11 cellular contexts compared by ENCODE assay signal in genomic region chr16:31129568-31130335, GRCh38. TPM values are rescaled to one million over a fixed set of nuclear protein-coding genes. Genes with fewer than 3 reads are reported as not detected.
A peak's percentile ranks its signal among the peaks of the same experiment; 100 is the strongest.
DNase-seq lines count a peak whose midpoint lies in the region; ATAC-seq, FAIRE-seq and TF ChIP-seq lines count a peak whose summit lies in the region.
"Had no signal": no experiment of that assay in that cellular context is flagged by ENCODE, and none has a peak within 500 bp of the region (broad histone marks: within the 10 kb centered on the region; RNA-seq: fewer than 3 reads in every experiment).

No MANE protein-coding gene starts in this region.

- no peak for TF ChIP-seq EP300 in H1 (IDR thresholded peaks at IDR 0.05; ENCODE audit: borderline replicate concordance in 1 of 2, low read depth in 2 of 2, low read length in 2 of 2)

- no peak overlapping the region for H3K18ac ChIP-seq in H1 (ENCODE audit: extremely low read depth, low read length)

- H3K27ac ChIP-seq in PC-3 (ENCODE audit: low read length), result peak overlapping the region; percentile 72
- peak overlapping the region; percentile 70; the same call in 1 of the 2 replicates for H3K27ac ChIP-seq in H1 (ENCODE audit: low read depth, low read length)
- peak overlapping the region; percentile 92 to 98 for H3K27ac ChIP-seq in mucosa of rectum (ENCODE audit: low read depth in 2 of 2, low read length in 2 of 2)
- peak overlapping the region; percentile 57 to 89 for H3K27ac ChIP-seq in testis
- H3K27ac ChIP-seq: SJSA1 had no signal

- TF ChIP-seq POLR2A in H1 (IDR thresholded peaks at IDR 0.05; ENCODE audit: control extremely low read depth in 1 of 2, low read depth in 2 of 2, low read length in 2 of 2) (no peak), testis (IDR thresholded peaks at IDR 0.05) (no peak), GM12892 (IDR thresholded peaks at IDR 0.05; ENCODE audit: low read depth, low read length) (no peak), GM18505 (IDR thresholded peaks at IDR 0.05; ENCODE audit: borderline replicate concordance, extremely low read depth, insufficient read depth, insufficient read length) (no peak)

- no peaks in the 10 kb centered on the region for H4K20me1 ChIP-seq in PC-3 (ENCODE audit: low read length)
- H4K20me1 ChIP-seq in H1 (replicated peaks in 1 of 2; ENCODE audit: control insufficient read depth in 1 of 2, insufficient read depth in 2 of 2, low read length in 2 of 2), result peaks cover 4 to 6% of the 10 kb centered on the region in 2 experiments

- no peak overlapping the region for H2BK120ac ChIP-seq in H1 (replicated peaks; ENCODE audit: low read depth, low read length)

- no peak overlapping the region for H3K14ac ChIP-seq in H1 (ENCODE audit: insufficient read length)

- BruUV-seq in PC-3 (replicated peaks; lab: Mats Ljungman, UMichigan), result no TSS peak

- no peaks in the 10 kb centered on the region; the same call in 1 of the 2 replicates for H3K36me3 ChIP-seq in PC-3 (ENCODE audit: low read depth, low read length)
- H3K36me3 ChIP-seq in H1 (ENCODE audit: control insufficient read depth in 2 of 4, insufficient read depth in 4 of 4, low read length in 3 of 4), result peaks cover 14 to 27% (median 19%) of the 10 kb centered on the region in 4 experiments
- peaks cover 17 to 34% of the 10 kb centered on the region in 2 donors for H3K36me3 ChIP-seq in mucosa of rectum (ENCODE audit: control insufficient read depth in 2 of 2, insufficient read depth in 2 of 2, low read length in 2 of 2)
- peaks cover 5% of the 10 kb centered on the region for H3K36me3 ChIP-seq in testis (ENCODE audit: low read depth, missing control alignments)

- no peak overlapping the region for H3K9ac ChIP-seq in PC-3 (ENCODE audit: low read length)
- H3K9ac ChIP-seq in H1 (replicated peaks in 1 of 4; ENCODE audit: extremely low read depth in 1 of 4, low read depth in 3 of 4, low read length in 3 of 4), result no peak overlapping the region
- peak overlapping the region; percentile 68 to 76 for H3K9ac ChIP-seq in mucosa of rectum (ENCODE audit: low read depth in 1 of 2, low read length in 2 of 2)

- FAIRE-seq in H1 (lab: Jason Lieb, UNC) (no peak), GM12892 (lab: Jason Lieb, UNC) (no peak)

- TF ChIP-seq RAD21 in H1 (IDR thresholded peaks at IDR 0.05 in 1 of 2, conservative IDR thresholded peaks at IDR 0.05 in 1 of 2; ENCODE audit: low read depth in 2 of 2, low read length in 2 of 2), result no peak

- H3K4me1 ChIP-seq in PC-3 (ENCODE audit: insufficient read depth, low read length) (peaks cover 31% of the 10 kb centered on the region), H1 (replicated peaks in 1 of 4; ENCODE audit: control insufficient read depth in 3 of 4, insufficient read depth in 4 of 4, low read length in 3 of 4) (peaks cover 0 to 33% (median 27%) of the 10 kb centered on the region in 4 experiments; a peak in 6 of 7 replicates), mucosa of rectum (ENCODE audit: control insufficient read depth in 2 of 2, insufficient read depth in 2 of 2, low read length in 2 of 2) (peaks cover 65 to 75% of the 10 kb centered on the region in 2 donors), testis (peaks cover 30% of the 10 kb centered on the region)
- H3K4me1 ChIP-seq: SJSA1 had no signal

- H2BK12ac ChIP-seq in H1 (ENCODE audit: low read depth, low read length), result no peak overlapping the region

- no peak overlapping the region for H2BK20ac ChIP-seq in H1 (ENCODE audit: low read length)

- H3K27me3 ChIP-seq in PC-3 (ENCODE audit: low read length) (no peaks in the 10 kb centered on the region), H1 (replicated peaks in 1 of 4; ENCODE audit: control insufficient read depth in 3 of 4, extremely low read depth in 1 of 4, insufficient read depth in 3 of 4, low read length in 3 of 4) (no peaks in the 10 kb centered on the region), mucosa of rectum (ENCODE audit: control insufficient read depth in 2 of 2, insufficient read depth in 2 of 2, low read length in 2 of 2) (no peaks in the 10 kb centered on the region), testis (no peaks in the 10 kb centered on the region)
- H3K27me3 ChIP-seq: SJSA1 had no signal

- peak overlapping the region; percentile 66; the same call in 1 of the 2 replicates for H2BK5ac ChIP-seq in H1 (ENCODE audit: low read depth, low read length)

- H2AFZ ChIP-seq in PC-3 (ENCODE audit: low read length), result no peak overlapping the region
- H2AFZ ChIP-seq in H1 (ENCODE audit: low read length), result no peak overlapping the region

- intact Hi-C loops in PC-3 (cut with micrococcal nuclease) (no loop called here), testis (cut with DNase I; ENCODE audit: low total_unique reads) (no loop called here)

- no peak overlapping the region for H4K91ac ChIP-seq in H1 (replicated peaks; ENCODE audit: insufficient read length, low read length)

- H3K79me2 ChIP-seq in PC-3 (ENCODE audit: low read length) (no peaks in the 10 kb centered on the region), H1 (ENCODE audit: control insufficient read depth in 1 of 2, insufficient read depth in 2 of 2, low read length in 2 of 2) (peaks cover 0 to 19% of the 10 kb centered on the region in 2 experiments; a peak in 2 of 4 replicates)

- no peak overlapping the region for H3K4me2 ChIP-seq in PC-3 (ENCODE audit: low read length)
- no peak overlapping the region for H3K4me2 ChIP-seq in H1 (ENCODE audit: insufficient read depth in 1 of 2, low read depth in 2 of 2, low read length in 2 of 2)

- DNase-seq in PC-3 (no peak), H1 (ENCODE audit: low read depth in 1 of 2, low spot score in 2 of 2) (no peak), testis (peak; percentile 66), NCI-H2081 (lab: John Stamatoyannopoulos, UW) (no peak), GM12892 (ENCODE audit: insufficient read length) (no peak)
- DNase-seq: activated CD4-positive, alpha-beta T cell treated with anti-CD3 and anti-CD28 coated beads, Interleukin-2, amount 50 U/mL, for 4 hours; NCI-H2227 treated with DMSO at 0.1 percent for 48 hours had no signal

- 88% methylated on average over 26 of the region's 29 CpGs; no CpG with 5 or more reads in 1 of the 2 experiments for WGBS in H1 (ENCODE audit: extremely low coverage in 1 of 2, insufficient coverage in 1 of 2, insufficient read length in 1 of 2, insufficient replicate concordance in 2 of 2, low coverage in 1 of 2, low lambda C conversion rate in 2 of 2, missing lambda C conversion rate in 1 of 2), 2 experiments
- WGBS in testis, 2 donors, result 41 to 47% methylated on average over 11 to 29 of the region's 29 CpGs

- no peak overlapping the region for H4K5ac ChIP-seq in H1 (ENCODE audit: insufficient read length, low read depth, low read length)

- CTCF ChIA-PET in PC-3 (lab: Charles Lee) (no interaction called here), H1 (lab: Charles Lee; ENCODE audit: partially characterized antibody) (interaction anchor here (1.7 kb wide), 1 partner anchor 13 kb away, joined by 6 read pairs; no protein-coding TSS in a partner anchor)

- ATAC-seq in PC-3 (no peak), GM21390 (IDR thresholded peaks at IDR 0.05; ENCODE audit: unreplicated experiment) (no peak), GM18505 (IDR thresholded peaks at IDR 0.05; ENCODE audit: unreplicated experiment) (no peak)

- H2BK15ac ChIP-seq in H1 (ENCODE audit: low read length), result peak overlapping the region; percentile 34; the same call in 1 of the 2 replicates

- H2AK5ac ChIP-seq in H1 (ENCODE audit: low read depth, low read length), result no peak overlapping the region

- no peaks in the 10 kb centered on the region for H3K9me3 ChIP-seq in PC-3 (ENCODE audit: low read length)
- no peaks in the 10 kb centered on the region for H3K9me3 ChIP-seq in H1 (ENCODE audit: insufficient read depth in 2 of 2, low read depth in 1 of 2, low read length in 1 of 2)
- H3K9me3 ChIP-seq in mucosa of rectum (ENCODE audit: control insufficient read depth in 2 of 2, low read length in 2 of 2), result no peaks in the 10 kb centered on the region
- no peaks in the 10 kb centered on the region for H3K9me3 ChIP-seq in testis
- H3K9me3 ChIP-seq: SJSA1 had no signal

- peaks cover 4% of the 10 kb centered on the region for H3K79me1 ChIP-seq in H1 (ENCODE audit: low read depth, low read length)

- H3K23me2 ChIP-seq in H1 (ENCODE audit: low read depth, low read length), result peaks cover 6% of the 10 kb centered on the region

- H3F3A ChIP-seq in PC-3 (ENCODE audit: low read length, unreplicated experiment), result no peaks in the 10 kb centered on the region

- POLR2A ChIA-PET in PC-3 (lab: Charles Lee; ENCODE audit: unreplicated experiment), result no interaction called here
- POLR2A ChIA-PET in H1 (lab: Charles Lee; ENCODE audit: partially characterized antibody), result interaction anchor here (0.6 to 34.9 kb wide), 8 partner anchors 7 to 58 kb away, joined by 3 to 713 read pairs (median 6); partner anchors contain the start of genes BCKDK, FUS, KAT8 and PRSS36

- no peak overlapping the region for H3K4me3 ChIP-seq in PC-3 (ENCODE audit: low read length)
- H3K4me3 ChIP-seq in H1 (ENCODE audit: extremely low read depth in 1 of 4, insufficient read depth in 2 of 4, low read depth in 3 of 4, low read length in 4 of 4), result no peak overlapping the region
- H3K4me3 ChIP-seq in mucosa of rectum (ENCODE audit: low read length in 2 of 2), result peak overlapping the region in 1 of 2 donors; percentile 31
- H3K4me3 ChIP-seq in testis, result no peak overlapping the region
- H3K4me3 ChIP-seq: SJSA1 had no signal

- no peak overlapping the region for H3K23ac ChIP-seq in H1 (ENCODE audit: insufficient read length)

- H3K9me2 ChIP-seq in PC-3 (replicated peaks; ENCODE audit: low read length), result no peaks in the 10 kb centered on the region

- H4K8ac ChIP-seq in H1 (ENCODE audit: extremely low read depth, insufficient read depth, low read length), result no peak overlapping the region; the same call in 1 of the 2 replicates

- no peak for TF ChIP-seq CTCF in PC-3 (conservative IDR thresholded peaks at IDR 0.05; ENCODE audit: low read depth, low read length)
- no peak for TF ChIP-seq CTCF in H1 (IDR thresholded peaks at IDR 0.05; ENCODE audit: control extremely low read depth in 1 of 3, insufficient read depth in 1 of 3, low read depth in 1 of 3, low read length in 3 of 3)
- TF ChIP-seq CTCF in testis (IDR thresholded peaks at IDR 0.05), result no peak

- H3K56ac ChIP-seq in H1 (replicated peaks; ENCODE audit: insufficient read length, low read depth, low read length), result no peak overlapping the region

- no peak overlapping the region for H3K4ac ChIP-seq in H1 (replicated peaks; ENCODE audit: insufficient read length, low read depth, low read length)

RNA-seq across cellular contexts. Expression of gene PRSS8, which starts 5.8 kb away (rescaled TPM):
- 18.0 and 23.4 TPM in 2 replicates for total RNA-seq in PC-3 (2014; rRNA removed)
- total RNA-seq in H1 (2021; fragmentation: NEBNext Ultra II Directional; extraction: Animal tissue kit (Norgen Biotek cat#: 25700)), result 86.1 and 87.7 TPM in 2 replicates
- polyA plus RNA-seq in H1 (2011; rRNA removed), result 273 and 321 TPM in 2 replicates
- 136 TPM for polyA plus RNA-seq in H1 (2011; cell fraction: cytosol; rRNA removed)
- 162 TPM for polyA plus RNA-seq in H1 (2011; cell fraction: nucleus; rRNA removed)
- 71.0 to 119 TPM (median 109 TPM) in 4 replicates for polyA plus RNA-seq in H1 (2012, experiment 1 of 2)
- polyA plus RNA-seq in H1 (2012, experiment 2 of 2), result 123 TPM
- polyA plus RNA-seq in H1 (2013, experiment 1 of 2), result 180 TPM
- 205 TPM for polyA plus RNA-seq in H1 (2013, experiment 2 of 2)
- polyA minus RNA-seq in H1 (2011; rRNA and poly(A)+ RNA removed), result 56.1 and 63.2 TPM in 2 replicates
- 86.6 TPM for polyA minus RNA-seq in H1 (2011; cell fraction: cytosol; rRNA and poly(A)+ RNA removed)
- polyA minus RNA-seq in H1 (2011; cell fraction: nucleus; rRNA and poly(A)+ RNA removed), result 37.2 TPM
- total RNA-seq in testis, result under 1 TPM; 0.74 to 0.79 TPM
- polyA plus RNA-seq in testis (ENCODE audit: insufficient read depth, low read depth, low replicate concordance), result 1.5 TPM
- polyA plus RNA-seq in GM12892 (2012; ENCODE audit: missing spikeins), result 0.21 TPM
- total RNA-seq: SJSA1 had no signal

RNA-seq across cellular contexts. Expression of gene KAT8, which starts 12.3 kb away (rescaled TPM):
- total RNA-seq in PC-3 (2014; rRNA removed), result 25.3 and 35.1 TPM in 2 replicates
- total RNA-seq in H1 (2021; fragmentation: NEBNext Ultra II Directional; extraction: Animal tissue kit (Norgen Biotek cat#: 25700)), result 61.6 and 68.7 TPM in 2 replicates
- polyA plus RNA-seq in H1 (2011; rRNA removed), result 52.6 and 60.8 TPM in 2 replicates
- polyA plus RNA-seq in H1 (2011; cell fraction: cytosol; rRNA removed), result 73.1 TPM
- 90.5 TPM for polyA plus RNA-seq in H1 (2011; cell fraction: nucleus; rRNA removed)
- 51.6 to 65.4 TPM (median 59.2 TPM) in 4 replicates for polyA plus RNA-seq in H1 (2012, experiment 1 of 2)
- polyA plus RNA-seq in H1 (2012, experiment 2 of 2), result 51.0 TPM
- polyA plus RNA-seq in H1 (2013, experiment 1 of 2), result 35.2 TPM
- 33.5 TPM for polyA plus RNA-seq in H1 (2013, experiment 2 of 2)
- 43.6 and 47.9 TPM in 2 replicates for polyA minus RNA-seq in H1 (2011; rRNA and poly(A)+ RNA removed)
- polyA minus RNA-seq in H1 (2011; cell fraction: cytosol; rRNA and poly(A)+ RNA removed), result 29.1 TPM
- polyA minus RNA-seq in H1 (2011; cell fraction: nucleus; rRNA and poly(A)+ RNA removed), result 25.3 TPM
- 100 to 1,000 TPM in 1 of 2 donors, 10 to 100 TPM in 1; 96.9 to 111 TPM for total RNA-seq in testis
- polyA plus RNA-seq in testis (ENCODE audit: insufficient read depth, low read depth, low replicate concordance), result 86.0 TPM
- 31.5 TPM for polyA plus RNA-seq in GM12892 (2012; ENCODE audit: missing spikeins)

RNA-seq across cellular contexts. Expression of gene PRSS36, which starts 20.1 kb away (rescaled TPM):
- 0.51 TPM in 1 of 2 replicates, not detected in the other for total RNA-seq in PC-3 (2014; rRNA removed)
- 1.3 TPM in 2 replicates for total RNA-seq in H1 (2021; fragmentation: NEBNext Ultra II Directional; extraction: Animal tissue kit (Norgen Biotek cat#: 25700))
- polyA plus RNA-seq in H1 (2011; rRNA removed), result 1.9 and 3.1 TPM in 2 replicates
- 2.3 TPM for polyA plus RNA-seq in H1 (2011; cell fraction: cytosol; rRNA removed)
- polyA plus RNA-seq in H1 (2011; cell fraction: nucleus; rRNA removed), result 3.5 TPM
- 0.76 to 1.4 TPM (median 1.1 TPM) in 4 replicates for polyA plus RNA-seq in H1 (2012, experiment 1 of 2)
- 0.33 TPM for polyA plus RNA-seq in H1 (2012, experiment 2 of 2)
- 0.87 TPM for polyA plus RNA-seq in H1 (2013, experiment 1 of 2)
- 0.68 TPM for polyA plus RNA-seq in H1 (2013, experiment 2 of 2)
- 0.41 TPM in 1 of 2 replicates, not detected in the other for polyA minus RNA-seq in H1 (2011; rRNA and poly(A)+ RNA removed)
- not detected for polyA minus RNA-seq in H1 (2011; cell fraction: cytosol; rRNA and poly(A)+ RNA removed)
- polyA minus RNA-seq in H1 (2011; cell fraction: nucleus; rRNA and poly(A)+ RNA removed), result 1.7 TPM
- total RNA-seq in testis, result 1 to 10 TPM; 7.1 to 8.3 TPM
- 5.4 TPM for polyA plus RNA-seq in testis (ENCODE audit: insufficient read depth, low read depth, low replicate concordance)
- 0.28 TPM for polyA plus RNA-seq in GM12892 (2012; ENCODE audit: missing spikeins)

RNA-seq across cellular contexts. Expression of gene BCKDK, which starts 21.6 kb away (rescaled TPM):
- total RNA-seq in PC-3 (2014; rRNA removed), result 47.7 and 69.1 TPM in 2 replicates
- total RNA-seq in H1 (2021; fragmentation: NEBNext Ultra II Directional; extraction: Animal tissue kit (Norgen Biotek cat#: 25700)), result 49.6 and 51.5 TPM in 2 replicates
- polyA plus RNA-seq in H1 (2011; rRNA removed), result 77.1 and 97.1 TPM in 2 replicates
- polyA plus RNA-seq in H1 (2011; cell fraction: cytosol; rRNA removed), result 46.5 TPM
- 79.7 TPM for polyA plus RNA-seq in H1 (2011; cell fraction: nucleus; rRNA removed)
- polyA plus RNA-seq in H1 (2012, experiment 1 of 2), result 30.1 to 58.0 TPM (median 53.0 TPM) in 4 replicates
- 61.9 TPM for polyA plus RNA-seq in H1 (2012, experiment 2 of 2)
- 45.0 TPM for polyA plus RNA-seq in H1 (2013, experiment 1 of 2)
- polyA plus RNA-seq in H1 (2013, experiment 2 of 2), result 46.8 TPM
- 24.8 and 31.0 TPM in 2 replicates for polyA minus RNA-seq in H1 (2011; rRNA and poly(A)+ RNA removed)
- polyA minus RNA-seq in H1 (2011; cell fraction: cytosol; rRNA and poly(A)+ RNA removed), result 36.6 TPM
- 32.5 TPM for polyA minus RNA-seq in H1 (2011; cell fraction: nucleus; rRNA and poly(A)+ RNA removed)
- 10 to 100 TPM; 68.8 to 69.1 TPM for total RNA-seq in testis
- 34.5 TPM for polyA plus RNA-seq in testis (ENCODE audit: insufficient read depth, low read depth, low replicate concordance)
- 21.5 TPM for polyA plus RNA-seq in GM12892 (2012; ENCODE audit: missing spikeins)

RNA-seq across cellular contexts. Expression of gene VKORC1, which starts 35.2 kb away (rescaled TPM):
- total RNA-seq in PC-3 (2014; rRNA removed) (105 and 127 TPM in 2 replicates), testis (100 to 1,000 TPM; 102 to 183 TPM)
- 83.3 and 84.1 TPM in 2 replicates for total RNA-seq in H1 (2021; fragmentation: NEBNext Ultra II Directional; extraction: Animal tissue kit (Norgen Biotek cat#: 25700))
- polyA plus RNA-seq in H1 (2011; rRNA removed) (483 and 512 TPM in 2 replicates), testis (ENCODE audit: insufficient read depth, low read depth, low replicate concordance) (102 TPM)
- polyA plus RNA-seq in H1 (2011; cell fraction: cytosol; rRNA removed), result 255 TPM
- 252 TPM for polyA plus RNA-seq in H1 (2011; cell fraction: nucleus; rRNA removed)
- polyA plus RNA-seq in H1 (2012, experiment 1 of 2), result 102 to 148 TPM (median 131 TPM) in 4 replicates
- 241 TPM for polyA plus RNA-seq in H1 (2012, experiment 2 of 2)
- 194 TPM for polyA plus RNA-seq in H1 (2013, experiment 1 of 2)
- 225 TPM for polyA plus RNA-seq in H1 (2013, experiment 2 of 2)
- polyA minus RNA-seq in H1 (2011; rRNA and poly(A)+ RNA removed), result 162 and 226 TPM in 2 replicates
- 64.1 TPM for polyA minus RNA-seq in H1 (2011; cell fraction: cytosol; rRNA and poly(A)+ RNA removed)
- 59.3 TPM for polyA minus RNA-seq in H1 (2011; cell fraction: nucleus; rRNA and poly(A)+ RNA removed)
- 78.4 TPM for polyA plus RNA-seq in GM12892 (2012; ENCODE audit: missing spikeins)

Comparison
In these comparisons a context has a peak if more than half of its experiments do, and no peak if none do; other contexts are left out.
1. H3K9ac ChIP-seq: peak in mucosa of rectum (2 of 2); none in PC-3 (single experiment) and H1 (0 of 4).
2. RNA of gene PRSS8, which starts 5.8 kb away (total RNA-seq): 86.1 to 87.7 TPM in H1 and 18.0 to 23.4 TPM in PC-3; 0.74 to 0.79 TPM in testis; every median in the first group is over 10 times any median in the second.
3. Peak in every context shown above with its lines, with median percentiles within 50 percentile points of each other: H3K27ac ChIP-seq.